26 cellular contexts compared by ENCODE assay signal in the genomic region with DNA sequence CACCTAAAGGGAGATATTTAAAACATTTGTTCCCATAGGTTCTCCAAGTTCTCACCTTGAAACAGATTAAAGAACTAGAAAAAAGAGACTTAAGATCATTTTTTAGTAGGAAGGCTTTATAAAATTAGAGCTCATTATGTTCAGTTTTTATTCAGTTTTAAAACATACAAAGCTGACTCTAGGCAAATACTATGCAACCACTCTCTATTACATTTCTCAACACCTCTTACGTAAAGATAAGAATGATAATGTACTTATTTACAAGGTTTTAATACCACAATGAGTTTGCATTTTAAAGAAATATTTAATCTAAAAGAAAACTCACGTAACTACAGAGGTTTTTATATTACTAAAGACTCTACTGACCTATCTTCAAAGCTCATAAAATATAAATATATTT.
"Had no signal": no experiment of that assay in that cellular context is flagged by ENCODE, and none has a peak within 500 bp of the region (broad histone marks: within the 10 kb centered on the region; RNA-seq: fewer than 3 reads in every experiment).

No MANE protein-coding gene starts in this region.

- H3K27ac ChIP-seq: body of pancreas, foreskin keratinocyte, heart left ventricle, sigmoid colon, tibial nerve had no signal

- H3K27ac Mint-ChIP-seq: activated CD8-positive, alpha-beta T cell treated with anti-CD3 and anti-CD28 coated beads for 36 hours; activated naive CD4-positive, alpha-beta T cell treated with anti-CD3 and anti-CD28 coated beads, Interleukin-2, amount 50 U/mL, for 72 hours; activated T-helper 2 cell treated with anti-CD3 and anti-CD28 coated beads, Interferon-gamma antibody, Interleukin-2, Interleukin-4, amounts not matched to agents 10 μg/mL and 5 μg/mL and 100 μg/mL, durations not matched to agents 14 hours and 24 hours and 36 hours; effector memory CD8-positive, alpha-beta T cell; nephron; progenitor cell of endocrine pancreas; WTC11 had no signal

- H3K4me1 ChIP-seq: foreskin keratinocyte had no signal

- H3K9me3 Mint-ChIP-seq: activated CD8-positive, alpha-beta T cell treated with anti-CD3 and anti-CD28 coated beads for 36 hours; activated naive CD4-positive, alpha-beta T cell treated with anti-CD3 and anti-CD28 coated beads, Interleukin-2, amount 50 U/mL, for 72 hours; activated T-cell treated with anti-CD3 and anti-CD28 coated beads, Interleukin-2, amount 50 U/mL, for 4 hours; activated T-helper 2 cell treated with anti-CD3 and anti-CD28 coated beads, Interferon-gamma antibody, Interleukin-2, Interleukin-4, amounts not matched to agents 10 μg/mL and 5 μg/mL and 100 μg/mL, durations not matched to agents 14 hours and 24 hours and 36 hours; effector memory CD8-positive, alpha-beta T cell; immature natural killer cell; WTC11 had no signal

- H3K36me3 Mint-ChIP-seq: immature natural killer cell, WTC11 had no signal

- H3K9me3 ChIP-seq: body of pancreas, heart left ventricle, sigmoid colon, tibial nerve had no signal

- H3K27me3 Mint-ChIP-seq: activated CD8-positive, alpha-beta T cell treated with anti-CD3 and anti-CD28 coated beads for 36 hours; effector memory CD8-positive, alpha-beta T cell; progenitor cell of endocrine pancreas had no signal

- H3K4me3 ChIP-seq: body of pancreas, heart left ventricle, sigmoid colon, smooth muscle cell, tibial nerve had no signal

- H3K4me3 Mint-ChIP-seq: activated CD8-positive, alpha-beta T cell treated with anti-CD3 and anti-CD28 coated beads for 36 hours; activated T-cell treated with anti-CD3 and anti-CD28 coated beads, Interleukin-2, amount 50 U/mL, for 4 hours; effector memory CD8-positive, alpha-beta T cell; immature natural killer cell; nephron; WTC11 had no signal

- H3K27me3 ChIP-seq: body of pancreas, foreskin keratinocyte, heart left ventricle, sigmoid colon, tibial nerve had no signal

- DNase-seq: activated CD4-positive, alpha-beta T cell treated with anti-CD3 and anti-CD28 coated beads, Interleukin-2, amount 50 U/mL, for 1 hour; activated CD8-positive, alpha-beta T cell treated with anti-CD3 and anti-CD28 coated beads for 36 hours; activated T-cell treated with anti-CD3 and anti-CD28 coated beads, Interleukin-2, amount 50 U/mL, for 4 hours; aorta; body of pancreas; cortex of kidney; effector memory CD8-positive, alpha-beta T cell; foreskin keratinocyte; heart left ventricle; hypothalamus; immature natural killer cell; mesenchymal stem cell; retina; sigmoid colon; stimulated activated CD4-positive, alpha-beta T cell treated with anti-CD3 and anti-CD28 coated beads, Interleukin-1b, Interleukin-23, amount 100 ng/mL, for 48 hours; stimulated activated naive CD4-positive, alpha-beta T cell treated with Interleukin-2 at 50 U/mL for 16 hours; T-helper 2 cell had no signal

- H3K4me2 ChIP-seq: smooth muscle cell had no signal

- FAIRE-seq: endothelial cell of umbilical vein had no signal

- ATAC-seq: activated CD8-positive, alpha-beta T cell treated with anti-CD3 and anti-CD28 coated beads for 36 hours; activated naive CD4-positive, alpha-beta T cell treated with anti-CD3 and anti-CD28 coated beads, Interleukin-2, amount 50 U/mL, for 72 hours; activated T-cell treated with anti-CD3 and anti-CD28 coated beads, Interleukin-2, amount 50 U/mL, for 4 hours; body of pancreas; effector memory CD8-positive, alpha-beta T cell; esophagus mucosa; foreskin keratinocyte; heart left ventricle; WTC11 had no signal
